Comparison of ENCODE assay signal across 2 cellular contexts in the genomic region with DNA sequence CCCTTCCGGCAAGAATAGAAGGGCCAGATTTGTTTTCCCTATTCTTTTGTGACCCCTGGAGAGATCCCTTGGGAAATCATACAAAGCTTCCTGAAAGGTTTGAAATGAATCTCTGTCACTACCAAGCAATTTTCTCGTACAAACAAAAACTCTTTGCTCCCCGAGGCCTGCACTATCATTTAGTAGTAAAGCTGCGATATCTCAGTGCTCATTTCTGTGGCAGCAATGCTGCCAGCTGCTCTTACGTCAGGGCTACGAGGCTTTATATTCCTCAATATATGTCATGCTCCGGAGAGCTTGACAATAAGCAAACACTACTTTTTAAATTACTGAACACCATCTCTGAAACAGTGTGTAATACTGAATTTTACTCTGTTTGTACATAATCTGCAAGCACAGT.
TF ChIP-seq lines count a peak whose summit lies in the region.

No MANE protein-coding gene starts in this region.

TF ChIP-seq in IMR-90, 13 proteins besides CTCF, POLR2A, EP300 and RAD21:
- TF ChIP-seq, protein P1, sequence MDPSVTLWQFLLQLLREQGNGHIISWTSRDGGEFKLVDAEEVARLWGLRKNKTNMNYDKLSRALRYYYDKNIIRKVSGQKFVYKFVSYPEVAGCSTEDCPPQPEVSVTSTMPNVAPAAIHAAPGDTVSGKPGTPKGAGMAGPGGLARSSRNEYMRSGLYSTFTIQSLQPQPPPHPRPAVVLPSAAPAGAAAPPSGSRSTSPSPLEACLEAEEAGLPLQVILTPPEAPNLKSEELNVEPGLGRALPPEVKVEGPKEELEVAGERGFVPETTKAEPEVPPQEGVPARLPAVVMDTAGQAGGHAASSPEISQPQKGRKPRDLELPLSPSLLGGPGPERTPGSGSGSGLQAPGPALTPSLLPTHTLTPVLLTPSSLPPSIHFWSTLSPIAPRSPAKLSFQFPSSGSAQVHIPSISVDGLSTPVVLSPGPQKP (IDR thresholded peaks at IDR 0.05; ENCODE audit: borderline replicate concordance, low read depth, low read length), result no peak
- TF ChIP-seq CHD1 (IDR thresholded peaks at IDR 0.05; ENCODE audit: low read depth, low read length), result no peak

TF ChIP-seq in HepG2, 621 proteins besides CTCF, POLR2A, EP300 and RAD21:
- no peak for TF ChIP-seq ELF4 (CRISPR knock-in tag; IDR thresholded peaks at IDR 0.05; ENCODE audit: borderline replicate concordance)
- no peak for TF ChIP-seq SP4 (CRISPR knock-in tag; IDR thresholded peaks at IDR 0.05)
- TF ChIP-seq ZNF136 (CRISPR knock-in tag; IDR thresholded peaks at IDR 0.05; ENCODE audit: low read depth), result no peak
- TF ChIP-seq CBX5 (CRISPR knock-in tag; IDR thresholded peaks at IDR 0.05; ENCODE audit: borderline replicate concordance), result no peak
